ENCODE assay signal across 20 cellular contexts in genomic region chr5:157785781-157786180, GRCh38.
"Had no signal": no experiment of that assay in that cellular context is flagged by ENCODE, and none has a peak within 500 bp of the region (broad histone marks: within the 10 kb centered on the region; RNA-seq: fewer than 3 reads in every experiment).

No MANE protein-coding gene starts in this region.

- H3K36me3 ChIP-seq: prostate gland, thoracic aorta had no signal

- H3K4me2 ChIP-seq: hepatocyte had no signal

- H3K9me3 ChIP-seq: esophagus squamous epithelium, prostate gland, right atrium auricular region, stomach, thoracic aorta, transverse colon had no signal

- H3K27ac ChIP-seq: epithelial cell of prostate, esophagus squamous epithelium, hepatocyte, parathyroid adenoma, prostate gland, right atrium auricular region, stomach, thoracic aorta, transverse colon had no signal

- H3K9ac ChIP-seq: parathyroid adenoma had no signal

- H3K4me3 ChIP-seq: esophagus squamous epithelium, hepatocyte, prostate gland, right atrium auricular region, stomach, thoracic aorta, transverse colon had no signal

- DNase-seq: effector memory CD8-positive, alpha-beta T cell; esophagus squamous epithelium; foreskin fibroblast; left colon; left ventricle myocardium superior; mesendoderm; naive B cell; occipital lobe; small intestine; stimulated activated CD4-positive, alpha-beta T cell treated with anti-CD3 and anti-CD28 coated beads, Interleukin-12 subunit alpha, Interleukin-12 subunit beta, amount 100 ng/mL, for 4 hours; stimulated activated naive CD4-positive, alpha-beta T cell; stomach; substantia nigra; transverse colon had no signal

- H3K27me3 ChIP-seq: esophagus squamous epithelium, hepatocyte, right atrium auricular region, stomach, transverse colon had no signal

- H3K4me1 ChIP-seq: esophagus squamous epithelium, parathyroid adenoma, prostate gland, right atrium auricular region, transverse colon had no signal

- H3K79me2 ChIP-seq: hepatocyte, parathyroid adenoma had no signal

- ATAC-seq: effector memory CD8-positive, alpha-beta T cell; left colon; left ventricle myocardium superior had no signal

- H2AFZ ChIP-seq: hepatocyte, parathyroid adenoma had no signal
